In genomic region chr17:61410555-61411089, GRCh38 we compare ENCODE assay signal across 8 cellular contexts. TPM values are rescaled to one million over a fixed set of nuclear protein-coding genes. Genes with fewer than 3 reads are reported as not detected.
DNase-seq lines count a peak whose midpoint lies in the region; ATAC-seq and TF ChIP-seq lines count a peak whose summit lies in the region.

No MANE protein-coding gene starts in this region.

- H3K4me2 ChIP-seq in PC-9 = peak overlapping the region; percentile 93

- H3K27ac ChIP-seq in PC-9 (no peak overlapping the region), upper lobe of right lung (peak overlapping the region; percentile 90)

- no peaks in the 10 kb centered on the region for H3F3A ChIP-seq in PC-9 (ENCODE audit: insufficient read depth, low read depth)

- no TSS peak for BruUV-seq in PC-9 (replicated peaks; lab: Mats Ljungman, UMichigan)

- H2AFZ ChIP-seq in PC-9 = 0 out of 2 replicates have a peak overlapping the region, but pooled peaks have one; percentile 27

- DNase-seq in GM12864 (ENCODE audit: low read depth) = no peak
- DNase-seq in PC-9 = peak in 1 of 2 experiments; percentile 86
- peak; percentile 77 for DNase-seq in activated naive CD4-positive, alpha-beta T cell treated with Interleukin-2 at 50 U/mL for 16 hours
- peak; percentile 89 for DNase-seq in Right ventricle myocardium superior
- peak in 9 of 10 donors; percentile 44 to 94 (median 80) for DNase-seq in posterior cingulate gyrus
- peak; percentile 87 for DNase-seq in upper lobe of right lung
- no peak for DNase-seq in NK-92 (lab: John Stamatoyannopoulos, UW; ENCODE audit: unreplicated experiment)

- POLR2A ChIA-PET in PC-9 (lab: Charles Lee; ENCODE audit: unreplicated experiment) = no interaction called here

- intact Hi-C loops in PC-9 (cut with micrococcal nuclease; ENCODE audit: unreplicated experiment) (loop anchor here (2.0 to 5.0 kb wide), 4 partner anchors 227 to 698 kb away; no protein-coding TSS in a partner anchor), Right ventricle myocardium superior (cut with DNase I) (loop anchor here (10.0 kb wide), 1 partner anchor 654 kb away; the partner anchor contains the start of gene MED13), posterior cingulate gyrus (cut with DNase I) (loop anchor here (5.0 kb wide), 1 partner anchor 408 kb away; no protein-coding TSS in a partner anchor), upper lobe of right lung (cut with DNase I) (no loop called here)

- no peaks in the 10 kb centered on the region for H4K20me1 ChIP-seq in PC-9 (ENCODE audit: insufficient read depth)

- CTCF ChIA-PET in PC-9 (lab: Charles Lee) = interaction anchor here (0.6 to 1.1 kb wide), 2 partner anchors 666 to 690 kb away, joined by 3 read pairs; no protein-coding TSS in a partner anchor

- no peak overlapping the region; the same call in 1 of the 2 replicates for H3K4me3 ChIP-seq in GM12864 (ENCODE audit: low read depth, low read length)
- H3K4me3 ChIP-seq in PC-9 = peak overlapping the region; percentile 92
- H3K4me3 ChIP-seq in upper lobe of right lung = peak overlapping the region; percentile 73

- H3K9me2 ChIP-seq in PC-9 (ENCODE audit: insufficient read depth) = no peaks in the 10 kb centered on the region

- 0 out of 2 replicates have a peak, but pooled peaks cover 6% of the 10 kb centered on the region for H3K4me1 ChIP-seq in PC-9 (replicated peaks; ENCODE audit: insufficient read depth)
- peaks cover 26% of the 10 kb centered on the region for H3K4me1 ChIP-seq in upper lobe of right lung

- no peaks in the 10 kb centered on the region for H3K9me3 ChIP-seq in PC-9 (ENCODE audit: insufficient read depth, low read depth)
- H3K9me3 ChIP-seq in upper lobe of right lung = no peaks in the 10 kb centered on the region

- H3K36me3 ChIP-seq in PC-9 (ENCODE audit: low read depth) = no peaks in the 10 kb centered on the region
- no peaks in the 10 kb centered on the region for H3K36me3 ChIP-seq in upper lobe of right lung

- ATAC-seq in Right ventricle myocardium superior (ENCODE audit: poor library complexity) (peak; percentile 63), upper lobe of right lung (peak; percentile 52), GM21528 (IDR thresholded peaks at IDR 0.05; ENCODE audit: low FRiP score, unreplicated experiment) (no peak)

- TF ChIP-seq CTCF in GM12864 (IDR thresholded peaks at IDR 0.05; ENCODE audit: low read depth, low read length, missing control alignments) (peak; percentile 57), PC-9 (conservative IDR thresholded peaks at IDR 0.05) (peak; percentile 29), upper lobe of right lung (IDR thresholded peaks at IDR 0.05) (peak; percentile 52)

- H3K79me2 ChIP-seq in PC-9 (ENCODE audit: low read depth) = no peaks in the 10 kb centered on the region

- H3K27me3 ChIP-seq in PC-9 (ENCODE audit: insufficient read depth, low read depth) (no peaks in the 10 kb centered on the region), upper lobe of right lung (peaks cover 32% of the 10 kb centered on the region)

RNA-seq across cellular contexts. Expression of gene TBX2, which starts 11.0 kb away (rescaled TPM):
- total RNA-seq in PC-9 (2021) = 0.44 and 0.60 TPM in 2 replicates
- total RNA-seq in Right ventricle myocardium superior = 13.1 TPM
- total RNA-seq in upper lobe of right lung = 122 TPM

RNA-seq across cellular contexts. Expression of gene TBX4, which starts 41.6 kb away (rescaled TPM):
- total RNA-seq in PC-9 (2021) (0.88 TPM in 1 of 2 replicates, not detected in the other), Right ventricle myocardium superior (not detected), upper lobe of right lung (28.6 TPM)

Comparison
In these comparisons a context has a peak if more than half of its experiments do, and no peak if none do; other contexts are left out.
1. DNase-seq: peak in activated naive CD4-positive, alpha-beta T cell treated with Interleukin-2 at 50 U/mL for 16 hours (single experiment), Right ventricle myocardium superior (single experiment), posterior cingulate gyrus (9 of 10) and upper lobe of right lung (single experiment); none in GM12864 (single experiment) and NK-92 (single experiment).
2. RNA of gene TBX4, which starts 41.6 kb away (total RNA-seq): 28.6 TPM in upper lobe of right lung (single experiment); 0.88 TPM in PC-9 and not detected in Right ventricle myocardium superior (single experiment); every median in the first group is over 10 times any median in the second.
3. Peak in every context shown above with its lines, with median percentiles within 50 percentile points of each other: CTCF ChIP-seq.